Comparison of ENCODE assay signal across 24 cellular contexts in genomic region chr17:1539811-1540210, GRCh38. TPM values are rescaled to one million over a fixed set of nuclear protein-coding genes. Genes with fewer than 3 reads are reported as not detected.
A peak's percentile ranks its signal among the peaks of the same experiment; 100 is the strongest.
DNase-seq lines count a peak whose midpoint lies in the region; ATAC-seq, FAIRE-seq and TF ChIP-seq lines count a peak whose summit lies in the region.
"Had no signal": no experiment of that assay in that cellular context is flagged by ENCODE, and none has a peak within 500 bp of the region (broad histone marks: within the 10 kb centered on the region; RNA-seq: fewer than 3 reads in every experiment).

No MANE protein-coding gene starts in this region.

- CTCF ChIA-PET in activated naive CD4-positive, alpha-beta T cell treated with anti-CD3 and anti-CD28 coated beads, Interleukin-2, amount 10 ng/mL, durations not matched to agents 7 days and 5 days (lab: Charles Lee), result no interaction called here
- CTCF ChIA-PET in activated naive CD4-positive, alpha-beta T cell treated with anti-CD3 and anti-CD28 coated beads for 36 hours (lab: Charles Lee), result interaction anchor here (0.7 kb wide), 1 partner anchor 161 kb away, joined by 7 read pairs; no protein-coding TSS in a partner anchor

- ATAC-seq in lower lobe of right lung (no peak), HG03439 (IDR thresholded peaks at IDR 0.05; ENCODE audit: unreplicated experiment) (no peak)
- ATAC-seq: A549; CD8-positive, alpha-beta T cell had no signal

- no peak overlapping the region for H3K4me3 Mint-ChIP-seq in activated naive CD4-positive, alpha-beta T cell treated with anti-CD3 and anti-CD28 coated beads, Interleukin-2, amount 10 ng/mL, durations not matched to agents 7 days and 5 days
- no peak overlapping the region for H3K4me3 Mint-ChIP-seq in activated naive CD4-positive, alpha-beta T cell treated with anti-CD3 and anti-CD28 coated beads for 36 hours
- peak overlapping the region; percentile 51 for H3K4me3 Mint-ChIP-seq in endothelial cell (ENCODE audit: unreplicated experiment)
- H3K4me3 Mint-ChIP-seq: B cell; CD4-positive, alpha-beta T cell; CD8-positive, alpha-beta T cell had no signal

- no peak overlapping the region for H3K4me3 ChIP-seq in lower lobe of right lung
- no peak overlapping the region for H3K4me3 ChIP-seq in kidney (ENCODE audit: low read length in 2 of 2)
- H3K4me3 ChIP-seq: A549; BLaER1 treated with 17β-estradiol and CSF1 and Interleukin-3, amounts not matched to agents 10 nM and 100 nM had no signal

- no peaks in the 10 kb centered on the region for H3K27me3 Mint-ChIP-seq in activated naive CD4-positive, alpha-beta T cell treated with anti-CD3 and anti-CD28 coated beads, Interleukin-2, amount 10 ng/mL, durations not matched to agents 7 days and 5 days
- H3K27me3 Mint-ChIP-seq in activated naive CD4-positive, alpha-beta T cell treated with anti-CD3 and anti-CD28 coated beads for 36 hours (ENCODE audit: low read depth), result no peaks in the 10 kb centered on the region
- peaks cover 3% of the 10 kb centered on the region for H3K27me3 Mint-ChIP-seq in endothelial cell (ENCODE audit: unreplicated experiment)
- H3K27me3 Mint-ChIP-seq: B cell; CD4-positive, alpha-beta T cell had no signal

- H3K36me3 ChIP-seq in lower lobe of right lung (peaks cover 97% of the 10 kb centered on the region), kidney (ENCODE audit: control insufficient read depth in 1 of 2, insufficient read depth in 2 of 2, low read length in 2 of 2) (peaks cover 27 to 58% of the 10 kb centered on the region in 2 donors)

- FAIRE-seq in kidney (lab: Jason Lieb, UNC), result no peak
- FAIRE-seq: A549, D721Med, G401.6, GM12891, GM19239 had no signal

- no peak for TF ChIP-seq POLR2A in erythroblast (IDR thresholded peaks at IDR 0.05; ENCODE audit: low read length)

- TF ChIP-seq CTCF in endothelial cell (IDR thresholded peaks at IDR 0.05; ENCODE audit: unreplicated experiment), result no peak
- TF ChIP-seq CTCF in lower lobe of right lung (IDR thresholded peaks at IDR 0.05), result no peak
- TF ChIP-seq CTCF in kidney (IDR thresholded peaks at IDR 0.05; ENCODE audit: borderline replicate concordance, extremely low read depth, insufficient read depth), result no peak

- H3K9me3 Mint-ChIP-seq in activated naive CD4-positive, alpha-beta T cell treated with anti-CD3 and anti-CD28 coated beads, Interleukin-2, amount 10 ng/mL, durations not matched to agents 7 days and 5 days, result no peaks in the 10 kb centered on the region
- no peaks in the 10 kb centered on the region for H3K9me3 Mint-ChIP-seq in activated naive CD4-positive, alpha-beta T cell treated with anti-CD3 and anti-CD28 coated beads for 36 hours
- no peaks in the 10 kb centered on the region for H3K9me3 Mint-ChIP-seq in endothelial cell (ENCODE audit: unreplicated experiment)
- H3K9me3 Mint-ChIP-seq: CD4-positive, alpha-beta T cell; CD8-positive, alpha-beta T cell had no signal

- no peak for DNase-seq in activated naive CD4-positive, alpha-beta T cell treated with anti-CD3 and anti-CD28 coated beads, Interleukin-2, amount 10 ng/mL, durations not matched to agents 7 days and 5 days
- no peak for DNase-seq in activated naive CD4-positive, alpha-beta T cell treated with anti-CD3 and anti-CD28 coated beads for 36 hours
- no peak for DNase-seq in endothelial cell (ENCODE audit: low spot score)
- peak; percentile 22 for DNase-seq in lower lobe of right lung
- peak; percentile 68 for DNase-seq in posterior vena cava (ENCODE audit: low spot score)
- DNase-seq in kidney, result no peak
- DNase-seq in erythroblast (lab: John Stamatoyannopoulos, UW), result no peak
- DNase-seq: AML-193; Caco-2; Calu3; CD4-positive, alpha-beta T cell; CD8-positive, alpha-beta T cell; DMS79 treated with DMSO at 0.1 percent for 48 hours; GF-D8 had no signal

- peaks cover 24% of the 10 kb centered on the region for H3K36me3 Mint-ChIP-seq in activated naive CD4-positive, alpha-beta T cell treated with anti-CD3 and anti-CD28 coated beads, Interleukin-2, amount 10 ng/mL, durations not matched to agents 7 days and 5 days
- peaks cover 14% of the 10 kb centered on the region for H3K36me3 Mint-ChIP-seq in activated naive CD4-positive, alpha-beta T cell treated with anti-CD3 and anti-CD28 coated beads for 36 hours (ENCODE audit: low read depth)
- H3K36me3 Mint-ChIP-seq in endothelial cell (ENCODE audit: low read depth, unreplicated experiment), result peaks cover 61% of the 10 kb centered on the region

- H3K9me3 ChIP-seq in lower lobe of right lung (no peaks in the 10 kb centered on the region), kidney (ENCODE audit: control insufficient read depth in 1 of 2, low read length in 2 of 2) (no peaks in the 10 kb centered on the region)
- H3K9me3 ChIP-seq: A549; BLaER1 treated with 17β-estradiol and CSF1 and Interleukin-3, amounts not matched to agents 10 nM and 100 nM; Caco-2 had no signal

- no peak overlapping the region for H3K27ac ChIP-seq in lower lobe of right lung
- H3K27ac ChIP-seq in kidney (ENCODE audit: low read depth in 2 of 2, low read length in 2 of 2), result no peak overlapping the region
- H3K27ac ChIP-seq: 22Rv1; A549; BLaER1 treated with 17β-estradiol and CSF1 and Interleukin-3, amounts not matched to agents 10 nM and 100 nM; C4-2B had no signal

- no peak overlapping the region for H3K9ac ChIP-seq in kidney (ENCODE audit: low read length in 2 of 2)

- intact Hi-C loops in activated naive CD4-positive, alpha-beta T cell treated with anti-CD3 and anti-CD28 coated beads for 36 hours (cut with micrococcal nuclease), result no loop called here
- intact Hi-C loops in lower lobe of right lung (cut with DNase I) (no loop called here), posterior vena cava (cut with DNase I) (no loop called here), kidney (cut with DNase I) (no loop called here)

- H3K4me1 ChIP-seq in lower lobe of right lung, result no peaks in the 10 kb centered on the region
- H3K4me1 ChIP-seq in kidney (ENCODE audit: control insufficient read depth in 1 of 2, insufficient read depth in 1 of 2, low read depth in 1 of 2, low read length in 2 of 2), result no peaks in the 10 kb centered on the region
- H3K4me1 ChIP-seq: A549; BLaER1 treated with 17β-estradiol and CSF1 and Interleukin-3, amounts not matched to agents 10 nM and 100 nM; Caco-2 had no signal

- H3K27me3 ChIP-seq in lower lobe of right lung (ENCODE audit: low read depth), result no peaks in the 10 kb centered on the region
- H3K27me3 ChIP-seq: BLaER1 treated with 17β-estradiol and CSF1 and Interleukin-3, amounts not matched to agents 10 nM and 100 nM had no signal

- H3K4me1 Mint-ChIP-seq in activated naive CD4-positive, alpha-beta T cell treated with anti-CD3 and anti-CD28 coated beads, Interleukin-2, amount 10 ng/mL, durations not matched to agents 7 days and 5 days, result no peaks in the 10 kb centered on the region
- peaks cover 7% of the 10 kb centered on the region for H3K4me1 Mint-ChIP-seq in activated naive CD4-positive, alpha-beta T cell treated with anti-CD3 and anti-CD28 coated beads for 36 hours (ENCODE audit: low read depth)
- H3K4me1 Mint-ChIP-seq in endothelial cell (ENCODE audit: unreplicated experiment), result no peaks in the 10 kb centered on the region
- H3K4me1 Mint-ChIP-seq: B cell had no signal

- peak overlapping the region; percentile 62 for H3K27ac Mint-ChIP-seq in activated naive CD4-positive, alpha-beta T cell treated with anti-CD3 and anti-CD28 coated beads, Interleukin-2, amount 10 ng/mL, durations not matched to agents 7 days and 5 days
- no peak overlapping the region for H3K27ac Mint-ChIP-seq in activated naive CD4-positive, alpha-beta T cell treated with anti-CD3 and anti-CD28 coated beads for 36 hours
- no peak overlapping the region for H3K27ac Mint-ChIP-seq in endothelial cell (ENCODE audit: unreplicated experiment)
- H3K27ac Mint-ChIP-seq: B cell; CD4-positive, alpha-beta T cell; CD8-positive, alpha-beta T cell had no signal

RNA-seq across cellular contexts. Expression of gene PITPNA, which starts 22.8 kb away (rescaled TPM):
- 10 to 100 TPM; 23.4 to 26.6 TPM for total RNA-seq in activated naive CD4-positive, alpha-beta T cell treated with anti-CD3 and anti-CD28 coated beads for 36 hours
- total RNA-seq in endothelial cell (ENCODE audit: unreplicated experiment) (215 TPM), lower lobe of right lung (71.3 TPM), posterior vena cava (10 to 100 TPM; 68.4 to 90.3 TPM), kidney (88.5 TPM)
- polyA plus RNA-seq in kidney (ENCODE audit: insufficient read depth, low read depth, low replicate concordance), result 45.2 TPM

RNA-seq across cellular contexts. Expression of gene INPP5K, which starts 23.4 kb away (rescaled TPM):
- 10 to 100 TPM; 17.1 to 18.2 TPM for total RNA-seq in activated naive CD4-positive, alpha-beta T cell treated with anti-CD3 and anti-CD28 coated beads for 36 hours
- total RNA-seq in endothelial cell (ENCODE audit: unreplicated experiment) (40.9 TPM), lower lobe of right lung (57.9 TPM), posterior vena cava (10 to 100 TPM; 23.5 to 25.2 TPM), kidney (46.2 TPM)
- 36.1 TPM for polyA plus RNA-seq in kidney (ENCODE audit: insufficient read depth, low read depth, low replicate concordance)

RNA-seq across cellular contexts. Expression of gene MYO1C, which starts 47.3 kb away (rescaled TPM):
- 10 to 100 TPM; 14.6 to 14.7 TPM for total RNA-seq in activated naive CD4-positive, alpha-beta T cell treated with anti-CD3 and anti-CD28 coated beads for 36 hours
- total RNA-seq in endothelial cell (ENCODE audit: unreplicated experiment) (117 TPM), lower lobe of right lung (213 TPM), posterior vena cava (100 to 1,000 TPM; 270 to 381 TPM), kidney (225 TPM)
- 62.7 TPM for polyA plus RNA-seq in kidney (ENCODE audit: insufficient read depth, low read depth, low replicate concordance)

Comparison
In these comparisons a context has a peak if more than half of its experiments do, and no peak if none do; other contexts are left out.
1. DNase-seq: peak in lower lobe of right lung (single experiment) and posterior vena cava (single experiment); none in activated naive CD4-positive, alpha-beta T cell treated with anti-CD3 and anti-CD28 coated beads, Interleukin-2, amount 10 ng/mL, durations not matched to agents 7 days and 5 days (single experiment), activated naive CD4-positive, alpha-beta T cell treated with anti-CD3 and anti-CD28 coated beads for 36 hours (single experiment), endothelial cell (single experiment), kidney (single experiment) and erythroblast (0 of 2).